ENCODE assay signal across 16 cellular contexts in genomic region chr9:107989544-107989943, GRCh38.
DNase-seq lines count a peak whose midpoint lies in the region; ATAC-seq and TF ChIP-seq lines count a peak whose summit lies in the region.
"Had no signal": no experiment of that assay in that cellular context is flagged by ENCODE, and none has a peak within 500 bp of the region (broad histone marks: within the 10 kb centered on the region; RNA-seq: fewer than 3 reads in every experiment).

No MANE protein-coding gene starts in this region.

- H3K27ac ChIP-seq in right cardiac atrium (ENCODE audit: low read length): no peak overlapping the region
- peak overlapping the region in 6 of 8 donors; percentile 7 to 76 (median 64) for H3K27ac ChIP-seq in spleen

- no peak overlapping the region for H3K27ac Mint-ChIP-seq in T-helper 17 cell
- H3K27ac Mint-ChIP-seq in mesothelial cell of epicardium: no peak overlapping the region
- H3K27ac Mint-ChIP-seq in natural killer cell treated with Interleukin-12 subunit alpha and Interleukin-12 subunit beta and Interleukin-15 and Interleukin-18, amount 100 ng/mL, for 72 hours: no peak overlapping the region
- H3K27ac Mint-ChIP-seq: activated CD4-positive, alpha-beta memory T cell treated with anti-CD3 and anti-CD28 coated beads, Interleukin-2, amount 10 ng/mL, durations not matched to agents 7 days and 5 days; activated T-helper 17 cell treated with anti-CD3 and anti-CD28 coated beads, Interleukin-2, amount 50 U/mL, for 72 hours; CD4-positive, CD25-positive, alpha-beta regulatory T cell had no signal

- H3K36me3 Mint-ChIP-seq in T-helper 17 cell (ENCODE audit: low read depth) (no peaks in the 10 kb centered on the region), mesothelial cell of epicardium (no peaks in the 10 kb centered on the region)
- no peaks in the 10 kb centered on the region for H3K36me3 Mint-ChIP-seq in natural killer cell treated with Interleukin-12 subunit alpha and Interleukin-12 subunit beta and Interleukin-15 and Interleukin-18, amount 100 ng/mL, for 72 hours
- H3K36me3 Mint-ChIP-seq: CD4-positive, CD25-positive, alpha-beta regulatory T cell had no signal

- WGBS in right cardiac atrium: 52% methylated on average over 2 of the region's 2 CpGs
- WGBS in spleen, 5 donors: 43 to 74% (median 70%) methylated on average over 2 of the region's 2 CpGs

- ATAC-seq in right cardiac atrium (peak; percentile 63 to 69), T-helper 17 cell (no peak)
- ATAC-seq in natural killer cell treated with Interleukin-12 subunit alpha and Interleukin-12 subunit beta and Interleukin-15 and Interleukin-18, amount 100 ng/mL, for 72 hours: no peak
- ATAC-seq: activated T-helper 17 cell treated with anti-CD3 and anti-CD28 coated beads, Interleukin-2, amount 50 U/mL, for 72 hours; GM12878 had no signal

- TF ChIP-seq CTCF in spleen (IDR thresholded peaks at IDR 0.05 in 8 of 11, conservative IDR thresholded peaks at IDR 0.05 in 3 of 11): no peak
- no peak for TF ChIP-seq CTCF in mesothelial cell of epicardium (IDR thresholded peaks at IDR 0.05; ENCODE audit: unreplicated experiment)

- no peaks in the 10 kb centered on the region for H3K9me3 ChIP-seq in right cardiac atrium (ENCODE audit: control insufficient read depth, low read length)
- H3K9me3 ChIP-seq in spleen: no peaks in the 10 kb centered on the region
- no peaks in the 10 kb centered on the region for H3K9me3 ChIP-seq in T-helper 17 cell (ENCODE audit: control insufficient read depth, low read length, poor library complexity, severe bottlenecking)
- H3K9me3 ChIP-seq: esophagus muscularis mucosa had no signal

- H3K27me3 Mint-ChIP-seq in T-helper 17 cell: no peaks in the 10 kb centered on the region
- peaks cover 3% of the 10 kb centered on the region for H3K27me3 Mint-ChIP-seq in mesothelial cell of epicardium (ENCODE audit: low read depth)
- no peaks in the 10 kb centered on the region for H3K27me3 Mint-ChIP-seq in natural killer cell treated with Interleukin-12 subunit alpha and Interleukin-12 subunit beta and Interleukin-15 and Interleukin-18, amount 100 ng/mL, for 72 hours
- H3K27me3 Mint-ChIP-seq: activated CD4-positive, alpha-beta memory T cell treated with anti-CD3 and anti-CD28 coated beads, Interleukin-2, amount 10 ng/mL, durations not matched to agents 7 days and 5 days; CD4-positive, CD25-positive, alpha-beta regulatory T cell had no signal

- no peak overlapping the region for H3K4me3 ChIP-seq in right cardiac atrium (ENCODE audit: low read length)
- H3K4me3 ChIP-seq in spleen: no peak overlapping the region
- H3K4me3 ChIP-seq: esophagus muscularis mucosa, GM12878 had no signal

- H3K27me3 ChIP-seq in right cardiac atrium (ENCODE audit: control insufficient read depth, insufficient read depth) (no peaks in the 10 kb centered on the region), spleen (replicated peaks in 1 of 7) (no peaks in the 10 kb centered on the region)
- H3K27me3 ChIP-seq: esophagus muscularis mucosa had no signal

- no peaks in the 10 kb centered on the region for H3K4me1 Mint-ChIP-seq in T-helper 17 cell
- H3K4me1 Mint-ChIP-seq in mesothelial cell of epicardium: no peaks in the 10 kb centered on the region
- no peaks in the 10 kb centered on the region for H3K4me1 Mint-ChIP-seq in natural killer cell treated with Interleukin-12 subunit alpha and Interleukin-12 subunit beta and Interleukin-15 and Interleukin-18, amount 100 ng/mL, for 72 hours (ENCODE audit: low read depth in 2 of 2)
- H3K4me1 Mint-ChIP-seq: activated CD4-positive, alpha-beta memory T cell treated with anti-CD3 and anti-CD28 coated beads, Interleukin-2, amount 10 ng/mL, durations not matched to agents 7 days and 5 days; activated T-helper 17 cell treated with anti-CD3 and anti-CD28 coated beads, Interleukin-2, amount 50 U/mL, for 72 hours; CD4-positive, CD25-positive, alpha-beta regulatory T cell had no signal

- TF ChIP-seq POLR2A in spleen (IDR thresholded peaks at IDR 0.05): no peak

- intact Hi-C loops in right cardiac atrium (cut with DNase I): no loop called here
- intact Hi-C loops in spleen (cut with DNase I; ENCODE audit: low total_unique reads): no loop called here

- H3K36me3 ChIP-seq in spleen: no peaks in the 10 kb centered on the region
- H3K36me3 ChIP-seq: esophagus muscularis mucosa had no signal

- no peaks in the 10 kb centered on the region for H3K9me3 Mint-ChIP-seq in mesothelial cell of epicardium
- peaks cover 5% of the 10 kb centered on the region for H3K9me3 Mint-ChIP-seq in natural killer cell treated with Interleukin-12 subunit alpha and Interleukin-12 subunit beta and Interleukin-15 and Interleukin-18, amount 100 ng/mL, for 72 hours
- H3K9me3 Mint-ChIP-seq: activated CD4-positive, alpha-beta memory T cell treated with anti-CD3 and anti-CD28 coated beads, Interleukin-2, amount 10 ng/mL, durations not matched to agents 7 days and 5 days; activated T-helper 17 cell treated with anti-CD3 and anti-CD28 coated beads, Interleukin-2, amount 50 U/mL, for 72 hours had no signal

- H3K4me3 Mint-ChIP-seq in T-helper 17 cell (no peak overlapping the region), mesothelial cell of epicardium (no peak overlapping the region)
- no peak overlapping the region for H3K4me3 Mint-ChIP-seq in natural killer cell treated with Interleukin-12 subunit alpha and Interleukin-12 subunit beta and Interleukin-15 and Interleukin-18, amount 100 ng/mL, for 72 hours
- H3K4me3 Mint-ChIP-seq: activated CD4-positive, alpha-beta memory T cell treated with anti-CD3 and anti-CD28 coated beads, Interleukin-2, amount 10 ng/mL, durations not matched to agents 7 days and 5 days; activated T-helper 17 cell treated with anti-CD3 and anti-CD28 coated beads, Interleukin-2, amount 50 U/mL, for 72 hours; CD4-positive, CD25-positive, alpha-beta regulatory T cell had no signal

- DNase-seq in GM04503 (ENCODE audit: low read depth) (peak; percentile 71), SKM-1 treated with dmso at 0.1 percent for 144 hours (lab: John Stamatoyannopoulos, UW; ENCODE audit: unreplicated experiment) (peak; percentile 47), right cardiac atrium (no peak), spleen (no peak), T-helper 17 cell (no peak), NCI-H1694 treated with DMSO at 0.1 percent for 48 hours (lab: John Stamatoyannopoulos, UW) (no peak), mesothelial cell of epicardium (ENCODE audit: low spot score in 2 of 2, unreplicated experiment in 2 of 2) (no peak)
- DNase-seq in natural killer cell treated with Interleukin-12 subunit alpha and Interleukin-12 subunit beta and Interleukin-15 and Interleukin-18, amount 100 ng/mL, for 72 hours (ENCODE audit: low spot score): no peak
- DNase-seq: activated CD4-positive, alpha-beta memory T cell treated with anti-CD3 and anti-CD28 coated beads, Interleukin-2, amount 10 ng/mL, durations not matched to agents 7 days and 5 days; anterior cingulate cortex; CD4-positive, CD25-positive, alpha-beta regulatory T cell; cortex of kidney; occipital lobe had no signal

- no peaks in the 10 kb centered on the region for H3K4me1 ChIP-seq in right cardiac atrium (ENCODE audit: control insufficient read depth, insufficient read depth, low read length)
- peaks cover 0 to 24% (median 6%) of the 10 kb centered on the region in 6 donors for H3K4me1 ChIP-seq in spleen
- H3K4me1 ChIP-seq: esophagus muscularis mucosa had no signal

Comparison
In these comparisons a context has a peak if more than half of its experiments do, and no peak if none do; other contexts are left out.
1. DNase-seq: peak in GM04503 (single experiment) and SKM-1 treated with dmso at 0.1 percent for 144 hours (single experiment); none in right cardiac atrium (0 of 3), spleen (single experiment), T-helper 17 cell (0 of 3), NCI-H1694 treated with DMSO at 0.1 percent for 48 hours (single experiment), mesothelial cell of epicardium (0 of 2) and natural killer cell treated with Interleukin-12 subunit alpha and Interleukin-12 subunit beta and Interleukin-15 and Interleukin-18, amount 100 ng/mL, for 72 hours (single experiment).
2. ATAC-seq: peak in right cardiac atrium (2 of 2); none in T-helper 17 cell (single experiment) and natural killer cell treated with Interleukin-12 subunit alpha and Interleukin-12 subunit beta and Interleukin-15 and Interleukin-18, amount 100 ng/mL, for 72 hours (0 of 2).